Comparison of ENCODE assay signal across 17 cellular contexts in the genomic region with DNA sequence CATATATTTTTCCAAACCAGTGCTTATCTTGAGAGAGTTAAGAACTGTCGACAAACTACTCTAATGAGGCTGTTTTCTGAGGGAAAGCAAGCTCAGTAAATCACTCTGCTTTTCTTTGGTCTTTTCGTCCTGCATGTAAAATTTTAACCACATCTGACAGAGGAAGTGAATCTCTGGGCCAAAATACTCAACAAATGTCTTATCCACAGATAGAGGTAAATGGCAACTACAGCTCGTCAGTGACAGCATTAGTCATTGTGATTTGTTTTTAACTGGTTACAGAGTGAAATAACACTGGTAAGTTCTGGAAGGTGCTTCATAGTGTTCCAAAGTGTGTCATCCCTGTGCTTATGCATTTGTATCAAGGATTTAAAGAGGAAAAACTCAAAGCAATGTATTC.
"Had no signal": no experiment of that assay in that cellular context is flagged by ENCODE, and none has a peak within 500 bp of the region (broad histone marks: within the 10 kb centered on the region; RNA-seq: fewer than 3 reads in every experiment).

No MANE protein-coding gene starts in this region.

- H3K27me3 ChIP-seq: adrenal gland, colonic mucosa, sigmoid colon, stomach, upper lobe of right lung had no signal

- H3K4me1 ChIP-seq: adrenal gland, colonic mucosa, prostate gland, sigmoid colon, stomach, upper lobe of right lung had no signal

- H3K4me3 Mint-ChIP-seq: activated CD4-positive, alpha-beta memory T cell treated with anti-CD3 and anti-CD28 coated beads for 36 hours; activated naive CD4-positive, alpha-beta T cell treated with anti-CD3 and anti-CD28 coated beads, Interleukin-2, amount 50 U/mL, for 24 hours; activated T-cell treated with anti-CD3 and anti-CD28 coated beads, Interleukin-2, amount 50 U/mL, for 4 hours had no signal

- H3K27ac ChIP-seq: adrenal gland, colonic mucosa, prostate gland, sigmoid colon, stomach, thoracic aorta, upper lobe of right lung had no signal

- H3K36me3 Mint-ChIP-seq: activated CD4-positive, alpha-beta memory T cell treated with anti-CD3 and anti-CD28 coated beads for 36 hours; activated naive CD4-positive, alpha-beta T cell treated with anti-CD3 and anti-CD28 coated beads, Interleukin-2, amount 50 U/mL, for 24 hours had no signal

- H3K9me3 ChIP-seq: adrenal gland, colonic mucosa, prostate gland, sigmoid colon, stomach, thoracic aorta, upper lobe of right lung had no signal

- H3K9me3 Mint-ChIP-seq: activated T-cell treated with anti-CD3 and anti-CD28 coated beads, Interleukin-2, amount 50 U/mL, for 4 hours had no signal

- ATAC-seq: esophagus mucosa, upper lobe of right lung had no signal

- H3K4me3 ChIP-seq: adrenal gland, colonic mucosa, prostate gland, sigmoid colon, stomach, thoracic aorta, upper lobe of right lung had no signal

- H3K36me3 ChIP-seq: adrenal gland, colonic mucosa, prostate gland, sigmoid colon, stomach, thoracic aorta, upper lobe of right lung had no signal

- H3K4me1 Mint-ChIP-seq: activated naive CD4-positive, alpha-beta T cell treated with anti-CD3 and anti-CD28 coated beads, Interleukin-2, amount 50 U/mL, for 24 hours had no signal

- H3K27me3 Mint-ChIP-seq: activated CD4-positive, alpha-beta memory T cell treated with anti-CD3 and anti-CD28 coated beads for 36 hours; activated naive CD4-positive, alpha-beta T cell treated with anti-CD3 and anti-CD28 coated beads, Interleukin-2, amount 50 U/mL, for 24 hours had no signal

- H3K27ac Mint-ChIP-seq: activated CD4-positive, alpha-beta memory T cell treated with anti-CD3 and anti-CD28 coated beads for 36 hours; activated naive CD4-positive, alpha-beta T cell treated with anti-CD3 and anti-CD28 coated beads, Interleukin-2, amount 50 U/mL, for 24 hours had no signal

- DNase-seq: activated CD4-positive, alpha-beta memory T cell treated with anti-CD3 and anti-CD28 coated beads for 36 hours; activated CD4-positive, CD25-positive, alpha-beta regulatory T cell treated with anti-CD3 and anti-CD28 coated beads, Interleukin-2, amount 50 U/mL, for 72 hours; activated effector memory CD4-positive, alpha-beta T cell treated with anti-CD3 and anti-CD28 coated beads, Interleukin-2, amount 50 U/mL, for 16 hours; activated T-cell treated with anti-CD3 and anti-CD28 coated beads, Interleukin-2, amount 50 U/mL, for 4 hours; adrenal gland; central memory CD4-positive, alpha-beta T cell; colonic mucosa; left ventricle myocardium superior; sigmoid colon; stimulated activated CD4-positive, alpha-beta T cell treated with anti-CD3 and anti-CD28 coated beads, Interleukin-1b, Interleukin-23, amount 100 ng/mL, for 48 hours; stomach; T-helper 9 cell; upper lobe of right lung had no signal
